ENCODE assay signal across 21 cellular contexts in genomic region chr2:8582191-8582849, GRCh38.
DNase-seq lines count a peak whose midpoint lies in the region; ATAC-seq and TF ChIP-seq lines count a peak whose summit lies in the region.
"Had no signal": no experiment of that assay in that cellular context is flagged by ENCODE, and none has a peak within 500 bp of the region (broad histone marks: within the 10 kb centered on the region; RNA-seq: fewer than 3 reads in every experiment).

No MANE protein-coding gene starts in this region.

- no peak overlapping the region for H4K5ac ChIP-seq in H9 (ENCODE audit: insufficient read length, low read depth, low read length)

- H4K20me1 ChIP-seq in OCI-LY3 (ENCODE audit: insufficient read depth, low read length) (no peaks in the 10 kb centered on the region), H9 (ENCODE audit: control insufficient read depth, insufficient read depth, insufficient read length) (no peaks in the 10 kb centered on the region)

- peaks cover 3% of the 10 kb centered on the region for H3K27me3 Mint-ChIP-seq in activated CD4-positive, alpha-beta T cell treated with anti-CD3 and anti-CD28 coated beads, Interleukin-2, amount 10 ng/mL, durations not matched to agents 24 days and 14 days
- peaks cover 1% of the 10 kb centered on the region for H3K27me3 Mint-ChIP-seq in stimulated activated memory B cell treated with anti-CD40 and anti-IgM and Interleukin-4, amounts not matched to agents 10 μg/mL and 1 μg/mL and 100 μg/mL, for 72 hours
- peaks cover 19% of the 10 kb centered on the region for H3K27me3 Mint-ChIP-seq in H9 (ENCODE audit: low read depth)
- H3K27me3 Mint-ChIP-seq: CD4-positive, CD25-positive, alpha-beta regulatory T cell had no signal

- no CpG with 5 or more reads among the region's 7 CpGs for WGBS in H9 (ENCODE audit: extremely low coverage, insufficient read length, low lambda C conversion rate)

- no peak overlapping the region for H3T11ph ChIP-seq in H9 (ENCODE audit: low read length)

- peaks cover 32% of the 10 kb centered on the region for H3K4me1 Mint-ChIP-seq in activated CD4-positive, alpha-beta T cell treated with anti-CD3 and anti-CD28 coated beads, Interleukin-2, amount 10 ng/mL, durations not matched to agents 24 days and 14 days
- H3K4me1 Mint-ChIP-seq in stimulated activated memory B cell treated with anti-CD40 and anti-IgM and Interleukin-4, amounts not matched to agents 10 μg/mL and 1 μg/mL and 100 μg/mL, for 72 hours: peaks cover 84% of the 10 kb centered on the region
- H3K4me1 Mint-ChIP-seq in H9: peaks cover 47 to 50% of the 10 kb centered on the region in 2 experiments

- H3K14ac ChIP-seq in H9 (ENCODE audit: insufficient read depth, low read length): no peak overlapping the region; the same call in 1 of the 2 replicates

- H3K23me2 ChIP-seq in H9 (ENCODE audit: insufficient read length, low read depth, low read length, poor library complexity, severe bottlenecking): no peaks in the 10 kb centered on the region

- no peak for TF ChIP-seq CTCF in OCI-LY3 (IDR thresholded peaks at IDR 0.05; ENCODE audit: low read depth, low read length)
- TF ChIP-seq CTCF in GM13976 (IDR thresholded peaks at IDR 0.05; ENCODE audit: borderline replicate concordance, control extremely low read depth, extremely low read depth, insufficient read depth, missing control alignments): no peak
- no peak for TF ChIP-seq CTCF in H9 (conservative IDR thresholded peaks at IDR 0.05)

- intact Hi-C loops in activated CD4-positive, alpha-beta T cell treated with anti-CD3 and anti-CD28 coated beads, Interleukin-2, amount 10 ng/mL, durations not matched to agents 24 days and 14 days (cut with micrococcal nuclease): no loop called here

- no peak for ATAC-seq in stimulated activated memory B cell treated with anti-CD40 and anti-IgM and Interleukin-4, amounts not matched to agents 10 μg/mL and 1 μg/mL and 100 μg/mL, for 72 hours
- ATAC-seq in GM19395 (IDR thresholded peaks at IDR 0.05; ENCODE audit: unreplicated experiment): no peak

- H2AK5ac ChIP-seq in H9 (ENCODE audit: insufficient read length, low read length): no peak overlapping the region

- no peaks in the 10 kb centered on the region for H3K79me1 ChIP-seq in H9 (ENCODE audit: insufficient read depth, low read depth, low read length, poor library complexity, severe bottlenecking)

- H2BK120ac ChIP-seq in H9 (ENCODE audit: low read depth, low read length, poor library complexity, severe bottlenecking): no peak overlapping the region

- H4K8ac ChIP-seq in H9 (replicated peaks; ENCODE audit: insufficient read length, low read depth, low read length): no peak overlapping the region

- no peak overlapping the region for H3K56ac ChIP-seq in H9 (ENCODE audit: insufficient read length, low read depth, low read length)

- H3K79me2 ChIP-seq in OCI-LY3 (ENCODE audit: low read length) (0 out of 2 replicates have a peak, but pooled peaks cover 2% of the 10 kb centered on the region), H9 (ENCODE audit: insufficient read depth, low read length) (no peaks in the 10 kb centered on the region)

- peak overlapping the region; percentile 70 for H3K27ac ChIP-seq in OCI-LY3 (ENCODE audit: low read length)
- no peak overlapping the region for H3K27ac ChIP-seq in H9 (ENCODE audit: insufficient read length, low read depth, low read length)

- H2BK5ac ChIP-seq in H9 (ENCODE audit: insufficient read length, low read length): no peak overlapping the region

- H2BK20ac ChIP-seq in H9 (ENCODE audit: low read depth, low read length, poor library complexity, severe bottlenecking): no peak overlapping the region

- H3K4me1 ChIP-seq in OCI-LY3 (ENCODE audit: low read length): peaks cover 90% of the 10 kb centered on the region
- H3K4me1 ChIP-seq in H9 (ENCODE audit: insufficient read depth, low read length): no peaks in the 10 kb centered on the region; the same call in 1 of the 2 replicates

- H3K4ac ChIP-seq in H9 (ENCODE audit: low read depth, low read length): no peak overlapping the region

- H3K27me3 ChIP-seq in OCI-LY3 (ENCODE audit: low read depth, low read length) (no peaks in the 10 kb centered on the region), H9 (ENCODE audit: insufficient read depth, low read length) (no peaks in the 10 kb centered on the region)
- H3K27me3 ChIP-seq: ovary, upper lobe of left lung had no signal

- H3K36me3 Mint-ChIP-seq in activated CD4-positive, alpha-beta T cell treated with anti-CD3 and anti-CD28 coated beads, Interleukin-2, amount 10 ng/mL, durations not matched to agents 24 days and 14 days (ENCODE audit: low read depth): no peaks in the 10 kb centered on the region
- H3K36me3 Mint-ChIP-seq in stimulated activated memory B cell treated with anti-CD40 and anti-IgM and Interleukin-4, amounts not matched to agents 10 μg/mL and 1 μg/mL and 100 μg/mL, for 72 hours: no peaks in the 10 kb centered on the region
- H3K36me3 Mint-ChIP-seq in H9 (ENCODE audit: insufficient read depth in 1 of 3, low read depth in 3 of 3): no peaks in the 10 kb centered on the region; a peak in 1 of 7 replicates
- H3K36me3 Mint-ChIP-seq: CD4-positive, CD25-positive, alpha-beta regulatory T cell had no signal

- H3K9me3 ChIP-seq in OCI-LY3 (ENCODE audit: insufficient read depth, low read length) (no peaks in the 10 kb centered on the region), H9 (ENCODE audit: control insufficient read depth, low read depth, low read length) (no peaks in the 10 kb centered on the region)
- H3K9me3 ChIP-seq: mucosa of descending colon, ovary, upper lobe of left lung had no signal

- peaks cover 3% of the 10 kb centered on the region for H3K36me3 ChIP-seq in OCI-LY3 (replicated peaks; ENCODE audit: low read depth, low read length)
- H3K36me3 ChIP-seq: ovary, upper lobe of left lung had no signal

- DNase-seq in activated CD4-positive, alpha-beta T cell treated with anti-CD3 and anti-CD28 coated beads, Interleukin-2, amount 10 ng/mL, durations not matched to agents 24 days and 14 days: no peak
- DNase-seq in activated CD4-positive, alpha-beta T cell treated with anti-CD3 and anti-CD28 coated beads, Interleukin-2, amount 50 U/mL, for 48 hours: no peak
- DNase-seq in mesenteric fat pad (ENCODE audit: low spot score) (peak; percentile 35), GM13976 (ENCODE audit: low spot score) (no peak), H9 (no peak)
- DNase-seq: 8988T; activated effector memory CD4-positive, alpha-beta T cell treated with anti-CD3 and anti-CD28 coated beads, Interleukin-2, amount 50 U/mL, for 16 hours; CD4-positive, CD25-positive, alpha-beta regulatory T cell; cerebellar nuclear complex; NCI-H1436 treated with DMSO at 0.1 percent for 48 hours; NCI-H2227 treated with DMSO at 0.1 percent for 48 hours; NK-92 treated with Interleukin-12 subunit alpha and Interleukin-12 subunit beta, amount 100 ng/mL, for 24 hours; stimulated activated CD4-positive, alpha-beta T cell treated with anti-CD3 and anti-CD28 coated beads, Interleukin-4, amount 100 ng/mL, for 1 hour; upper lobe of left lung had no signal

- H2BK12ac ChIP-seq in H9 (ENCODE audit: insufficient read length, low read depth, low read length): no peak overlapping the region

- peak overlapping the region; percentile 85 for H3K4me2 ChIP-seq in OCI-LY3 (ENCODE audit: low read length)
- H3K4me2 ChIP-seq in H9 (ENCODE audit: insufficient read depth, insufficient read length, low read length): no peak overlapping the region

- no peaks in the 10 kb centered on the region for H3K9me3 Mint-ChIP-seq in activated CD4-positive, alpha-beta T cell treated with anti-CD3 and anti-CD28 coated beads, Interleukin-2, amount 10 ng/mL, durations not matched to agents 24 days and 14 days
- H3K9me3 Mint-ChIP-seq in stimulated activated memory B cell treated with anti-CD40 and anti-IgM and Interleukin-4, amounts not matched to agents 10 μg/mL and 1 μg/mL and 100 μg/mL, for 72 hours: no peaks in the 10 kb centered on the region
- H3K9me3 Mint-ChIP-seq in H9: no peaks in the 10 kb centered on the region; a peak in 2 of 5 replicates
- H3K9me3 Mint-ChIP-seq: CD4-positive, CD25-positive, alpha-beta regulatory T cell; endodermal cell had no signal

- no peak overlapping the region for H3K23ac ChIP-seq in H9 (ENCODE audit: insufficient read length, low read depth, low read length)

- H4K91ac ChIP-seq in H9 (ENCODE audit: insufficient read length, low read depth, low read length): no peak overlapping the region

- H2BK15ac ChIP-seq in H9 (ENCODE audit: low read depth, low read length): no peak overlapping the region

- H3K27ac Mint-ChIP-seq in activated CD4-positive, alpha-beta T cell treated with anti-CD3 and anti-CD28 coated beads, Interleukin-2, amount 10 ng/mL, durations not matched to agents 24 days and 14 days: peak overlapping the region; percentile 29
- peak overlapping the region; percentile 89 for H3K27ac Mint-ChIP-seq in stimulated activated memory B cell treated with anti-CD40 and anti-IgM and Interleukin-4, amounts not matched to agents 10 μg/mL and 1 μg/mL and 100 μg/mL, for 72 hours
- no peak overlapping the region for H3K27ac Mint-ChIP-seq in H9
- H3K27ac Mint-ChIP-seq: endodermal cell had no signal

- no peak overlapping the region for H3K18ac ChIP-seq in H9 (ENCODE audit: insufficient read length, low read depth, low read length)

- H2AFZ ChIP-seq in OCI-LY3 (ENCODE audit: low read depth, low read length) (no peak overlapping the region), H9 (ENCODE audit: low read length) (no peak overlapping the region)

- in situ Hi-C loops in GM13976 (cut with MboI; ENCODE audit: low sequenced_read_pairs, unreplicated experiment): no loop called here

- peak overlapping the region; percentile 75 for H3K4me3 ChIP-seq in OCI-LY3 (ENCODE audit: low read length)
- H3K4me3 ChIP-seq: mucosa of descending colon, ovary, skin epidermis had no signal

- peak overlapping the region; percentile 77 for H3K9ac ChIP-seq in OCI-LY3 (ENCODE audit: low read length)
- H3K9ac ChIP-seq in H9 (ENCODE audit: extremely low read depth, insufficient read length, low read length): no peak overlapping the region

- H3K4me3 Mint-ChIP-seq in activated CD4-positive, alpha-beta T cell treated with anti-CD3 and anti-CD28 coated beads, Interleukin-2, amount 10 ng/mL, durations not matched to agents 24 days and 14 days: no peak overlapping the region
- no peak overlapping the region for H3K4me3 Mint-ChIP-seq in stimulated activated memory B cell treated with anti-CD40 and anti-IgM and Interleukin-4, amounts not matched to agents 10 μg/mL and 1 μg/mL and 100 μg/mL, for 72 hours
- H3K4me3 Mint-ChIP-seq in H9: no peak overlapping the region
- H3K4me3 Mint-ChIP-seq: endodermal cell had no signal

Comparison
In these comparisons a context has a peak if more than half of its experiments do, and no peak if none do; other contexts are left out.
1. H3K27ac Mint-ChIP-seq: peak in activated CD4-positive, alpha-beta T cell treated with anti-CD3 and anti-CD28 coated beads, Interleukin-2, amount 10 ng/mL, durations not matched to agents 24 days and 14 days (single experiment) and stimulated activated memory B cell treated with anti-CD40 and anti-IgM and Interleukin-4, amounts not matched to agents 10 μg/mL and 1 μg/mL and 100 μg/mL, for 72 hours (single experiment); none in H9 (0 of 3).